ENCODE assay signal across 32 cellular contexts in the genomic region with DNA sequence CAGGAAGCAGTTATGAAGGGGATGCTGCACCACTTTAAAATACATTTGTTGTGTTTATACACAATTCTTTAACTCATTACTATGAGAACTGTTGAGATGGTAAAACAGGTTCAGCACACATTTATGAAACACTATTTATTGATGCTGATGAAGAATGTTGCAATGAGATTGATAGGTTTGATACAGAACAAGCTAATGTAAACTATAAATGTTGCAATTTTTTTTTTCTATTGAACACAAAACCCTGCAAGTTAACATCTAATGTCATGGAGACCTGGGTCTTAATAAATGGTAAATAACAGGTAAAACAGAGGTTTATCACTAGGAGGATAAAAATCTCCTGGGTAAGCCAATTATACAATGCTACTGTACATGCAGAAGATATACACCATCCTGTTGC.
A peak's percentile ranks its signal among the peaks of the same experiment; 100 is the strongest.
DNase-seq lines count a peak whose midpoint lies in the region; ATAC-seq, FAIRE-seq and TF ChIP-seq lines count a peak whose summit lies in the region.
"Had no signal": no experiment of that assay in that cellular context is flagged by ENCODE, and none has a peak within 500 bp of the region (broad histone marks: within the 10 kb centered on the region; RNA-seq: fewer than 3 reads in every experiment).

No MANE protein-coding gene starts in this region.

- DNase-seq in HepG2 (ENCODE audit: low spot score) (no peak), right lobe of liver (no peak), Karpas-422 (no peak), NCI-H2171 treated with DMSO at 0.1 percent for 48 hours (lab: John Stamatoyannopoulos, UW) (no peak)
- DNase-seq in NK-92 treated with Interleukin-12 subunit alpha and Interleukin-12 subunit beta, amount 100 ng/mL, for 24 hours (lab: John Stamatoyannopoulos, UW): no peak
- DNase-seq: 8988T; ACHN; AML-193; BE2C; C1 segment of cervical spinal cord; Caco-2; Calu3; CD4-positive, alpha-beta memory T cell; CD4-positive, alpha-beta T cell; CD4-positive, CD25-positive, alpha-beta regulatory T cell; CD8-positive, alpha-beta memory T cell; CD8-positive, alpha-beta T cell; COR-L47; DMS 273 treated with DMSO at 0.1 percent for 48 hours; DMS53; DMS79; DMS79 treated with DMSO at 0.1 percent for 48 hours; DND-41; EL had no signal

- H3K9me3 ChIP-seq in HepG2 (ENCODE audit: low read length) (peaks cover 10% of the 10 kb centered on the region; the same call in 1 of the 2 replicates), right lobe of liver (no peaks in the 10 kb centered on the region), Karpas-422 (ENCODE audit: low read length) (0 out of 2 replicates have a peak, but pooled peaks cover 9% of the 10 kb centered on the region), SU-DHL-6 (ENCODE audit: insufficient read depth, low read length) (peaks cover 5% of the 10 kb centered on the region; the same call in 1 of the 2 replicates)
- H3K9me3 ChIP-seq: A549; BLaER1; BLaER1 treated with 17β-estradiol and CSF1 and Interleukin-3, amounts not matched to agents 10 nM and 100 nM; Caco-2 had no signal

- no peak for TF ChIP-seq RAD21 in HepG2 (CRISPR knock-in tag; IDR thresholded peaks at IDR 0.05)

- BruUV-seq in HepG2 (replicated peaks; lab: Mats Ljungman, UMichigan): no TSS peak

- H3K27ac ChIP-seq in HepG2 (ENCODE audit: extremely low read length, insufficient read depth, low read length) (no peak overlapping the region), right lobe of liver (no peak overlapping the region), Karpas-422 (ENCODE audit: low read length) (no peak overlapping the region), SU-DHL-6 (ENCODE audit: low read depth, low read length) (no peak overlapping the region)
- H3K27ac ChIP-seq: 22Rv1; A549; BLaER1; BLaER1 treated with 17β-estradiol and CSF1 and Interleukin-3, amounts not matched to agents 10 nM and 100 nM; C4-2B had no signal

- H3F3A ChIP-seq in SU-DHL-6 (ENCODE audit: insufficient read depth): no peaks in the 10 kb centered on the region

- H3K9ac ChIP-seq in HepG2 (ENCODE audit: insufficient read depth, low read depth, low read length) (no peak overlapping the region), Karpas-422 (ENCODE audit: low read length) (no peak overlapping the region), SU-DHL-6 (ENCODE audit: low read length) (no peak overlapping the region)
- H3K9ac ChIP-seq: BLaER1; BLaER1 treated with 17β-estradiol and CSF1 and Interleukin-3, amounts not matched to agents 10 nM and 100 nM had no signal

- H3K4me2 ChIP-seq in HepG2 (ENCODE audit: low read depth, low read length) (no peak overlapping the region), Karpas-422 (ENCODE audit: low read depth, low read length, poor library complexity, severe bottlenecking) (no peak overlapping the region), SU-DHL-6 (ENCODE audit: low read depth, low read length, poor library complexity, severe bottlenecking) (no peak overlapping the region)
- H3K4me2 ChIP-seq: A549; BLaER1; BLaER1 treated with 17β-estradiol and CSF1 and Interleukin-3, amounts not matched to agents 10 nM and 100 nM had no signal

- intact Hi-C loops in HepG2 (cut with micrococcal nuclease; ENCODE audit: unreplicated experiment) (loop anchor here (5.0 kb wide), 1 partner anchor 243 kb away; no protein-coding TSS in a partner anchor), right lobe of liver (cut with DNase I) (no loop called here)

- H3K9me2 ChIP-seq in Karpas-422 (replicated peaks; ENCODE audit: insufficient read depth, low read length) (no peaks in the 10 kb centered on the region), SU-DHL-6 (replicated peaks; ENCODE audit: insufficient read depth, low read length) (no peaks in the 10 kb centered on the region)

- H3K79me2 ChIP-seq in HepG2 (ENCODE audit: insufficient read depth, low read length) (no peaks in the 10 kb centered on the region), Karpas-422 (ENCODE audit: low read length) (no peaks in the 10 kb centered on the region), SU-DHL-6 (ENCODE audit: insufficient read depth, low read length) (no peaks in the 10 kb centered on the region)

- CTCF ChIA-PET in HepG2 (lab: Yijun Ruan, JAX; ENCODE audit: low intra/inter-chr PET ratio, low total read pairs): no interaction called here

- H3K4me3 ChIP-seq in HepG2 (replicated peaks in 1 of 3; ENCODE audit: insufficient read depth in 1 of 3, low read depth in 2 of 3, low read length in 3 of 3) (no peak overlapping the region), right lobe of liver (no peak overlapping the region), Karpas-422 (ENCODE audit: low read length) (no peak overlapping the region), SU-DHL-6 (ENCODE audit: insufficient read depth, low read length, poor library complexity, severe bottlenecking) (no peak overlapping the region)
- H3K4me3 ChIP-seq: A549; BLaER1; BLaER1 treated with 17β-estradiol and CSF1 and Interleukin-3, amounts not matched to agents 10 nM and 100 nM had no signal

- ATAC-seq in HepG2: no peak
- no peak for ATAC-seq in right lobe of liver
- ATAC-seq: A549; CD8-positive, alpha-beta T cell had no signal

- H2AFZ ChIP-seq in HepG2 (ENCODE audit: low read length): peak overlapping the region; percentile 31
- H2AFZ ChIP-seq in Karpas-422 (ENCODE audit: low read length): peak overlapping the region; percentile 93
- peak overlapping the region; percentile 43 for H2AFZ ChIP-seq in SU-DHL-6 (ENCODE audit: low read depth, low read length, severe bottlenecking)

- TF ChIP-seq CTCF in HepG2 (CRISPR knock-in tag; IDR thresholded peaks at IDR 0.05) (no peak), right lobe of liver (IDR thresholded peaks at IDR 0.05) (no peak), SU-DHL-6 (IDR thresholded peaks at IDR 0.05; ENCODE audit: insufficient read depth, low read length, poor library complexity, severe bottlenecking) (no peak)

- H3K36me3 ChIP-seq in HepG2 (replicated peaks in 1 of 2; ENCODE audit: control insufficient read depth in 1 of 2, insufficient read depth in 2 of 2, low read length in 2 of 2) (no peaks in the 10 kb centered on the region), right lobe of liver (no peaks in the 10 kb centered on the region), Karpas-422 (ENCODE audit: insufficient read depth, low read length) (no peaks in the 10 kb centered on the region), SU-DHL-6 (ENCODE audit: low read length) (no peaks in the 10 kb centered on the region; the same call in 1 of the 2 replicates)
- H3K36me3 ChIP-seq: BE2C; BLaER1; BLaER1 treated with 17β-estradiol and CSF1 and Interleukin-3, amounts not matched to agents 10 nM and 100 nM had no signal

- TF ChIP-seq POLR2A in HepG2 (IDR thresholded peaks at IDR 0.05; ENCODE audit: insufficient read depth in 1 of 2, low read depth in 2 of 2, low read length in 2 of 2) (no peak), right lobe of liver (IDR thresholded peaks at IDR 0.05) (no peak)

- no peaks in the 10 kb centered on the region for H4K20me1 ChIP-seq in HepG2 (ENCODE audit: insufficient read depth, low read length)
- no peaks in the 10 kb centered on the region for H4K20me1 ChIP-seq in Karpas-422 (ENCODE audit: insufficient read depth, low read depth, low read length)
- no peaks in the 10 kb centered on the region for H4K20me1 ChIP-seq in SU-DHL-6 (ENCODE audit: low read depth, low read length)
- H4K20me1 ChIP-seq: BLaER1; BLaER1 treated with 17β-estradiol and CSF1 and Interleukin-3, amounts not matched to agents 10 nM and 100 nM had no signal

- H3K4me1 ChIP-seq in HepG2 (ENCODE audit: insufficient read depth, low read length) (peaks cover 16% of the 10 kb centered on the region), right lobe of liver (no peaks in the 10 kb centered on the region), Karpas-422 (ENCODE audit: low read length) (no peaks in the 10 kb centered on the region)
- H3K4me1 ChIP-seq: A549; BE2C; BLaER1; BLaER1 treated with 17β-estradiol and CSF1 and Interleukin-3, amounts not matched to agents 10 nM and 100 nM had no signal

- no peak for FAIRE-seq in HepG2 (lab: Jason Lieb, UNC)
- FAIRE-seq: A204.1, A549, D721Med had no signal

- TF ChIP-seq EP300 in HepG2 (IDR thresholded peaks at IDR 0.05; ENCODE audit: low read depth in 2 of 2, low read length in 2 of 2) (no peak), HepG2 (CRISPR knock-in tag; IDR thresholded peaks at IDR 0.05; ENCODE audit: borderline replicate concordance) (no peak)

- POLR2A ChIA-PET in HepG2 (lab: Yijun Ruan, JAX): no interaction called here

- no peaks in the 10 kb centered on the region for H3K27me3 ChIP-seq in HepG2 (ENCODE audit: control insufficient read depth in 1 of 2, insufficient read depth in 2 of 2, low read length in 2 of 2)
- no peaks in the 10 kb centered on the region for H3K27me3 ChIP-seq in right lobe of liver
- no peaks in the 10 kb centered on the region for H3K27me3 ChIP-seq in Karpas-422 (ENCODE audit: low read length)
- no peaks in the 10 kb centered on the region for H3K27me3 ChIP-seq in SU-DHL-6 (ENCODE audit: low read length)
- H3K27me3 ChIP-seq: BE2C; BLaER1; BLaER1 treated with 17β-estradiol and CSF1 and Interleukin-3, amounts not matched to agents 10 nM and 100 nM had no signal

- in situ Hi-C loops in HepG2 (cut with HindIII; ENCODE audit: extremely low pct_ligation_motif_present, low pct_unique_long_range_greater_than_20kb): loop anchor here (25.0 kb wide), 1 partner anchor 138 kb away; no protein-coding TSS in a partner anchor

Comparison
In these comparisons a context has a peak if more than half of its experiments do, and no peak if none do; other contexts are left out.
1. H2AFZ ChIP-seq: peak in every context shown above with its lines; median percentile 93 in Karpas-422; 43 in SU-DHL-6; 31 in HepG2.